In the genomic region with DNA sequence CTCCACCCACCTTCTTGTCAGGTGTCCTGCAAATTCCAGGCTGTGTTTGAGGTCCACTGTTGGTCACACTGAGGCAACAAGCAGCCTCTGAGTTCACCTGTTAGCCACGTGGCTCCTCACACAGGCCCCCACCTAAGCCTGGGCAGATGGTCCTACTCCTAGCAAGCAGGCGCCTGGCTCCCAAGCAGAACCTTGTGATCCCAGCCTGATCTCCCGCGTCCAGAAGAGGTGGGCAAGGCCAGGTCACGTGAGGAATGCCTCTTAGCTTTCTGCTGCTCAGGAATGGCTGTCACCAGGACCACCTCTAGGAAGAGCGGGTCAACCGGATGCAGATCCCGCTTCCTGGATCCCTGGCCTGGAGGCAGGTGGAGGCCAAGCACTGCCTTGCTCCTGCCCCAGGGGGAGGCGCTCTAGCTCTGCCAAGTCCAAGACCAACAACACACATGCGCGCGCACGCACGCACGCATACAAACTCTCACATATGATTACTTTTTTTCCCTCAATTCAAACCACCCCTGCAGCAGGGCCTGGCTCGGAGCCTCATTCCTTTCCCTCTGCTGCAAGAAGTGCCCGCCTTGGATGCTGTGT, we compare ENCODE assay signal across 1 cellular context.
TF ChIP-seq lines count a peak whose summit lies in the region.

No MANE protein-coding gene starts in this region.

TF ChIP-seq in endothelial cell of umbilical vein, 7 proteins besides CTCF, POLR2A, EP300 and RAD21:
- no peak for TF ChIP-seq GATA2 (IDR thresholded peaks at IDR 0.05; ENCODE audit: insufficient read depth, insufficient read length, low read depth, low read length)
- TF ChIP-seq, protein P1, sequence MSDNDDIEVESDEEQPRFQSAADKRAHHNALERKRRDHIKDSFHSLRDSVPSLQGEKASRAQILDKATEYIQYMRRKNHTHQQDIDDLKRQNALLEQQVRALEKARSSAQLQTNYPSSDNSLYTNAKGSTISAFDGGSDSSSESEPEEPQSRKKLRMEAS (IDR thresholded peaks at IDR 0.05; ENCODE audit: insufficient read depth, insufficient read length) = no peak
- no peak for TF ChIP-seq JUN (IDR thresholded peaks at IDR 0.05; ENCODE audit: borderline replicate concordance, insufficient read depth, insufficient read length, low read depth)
- TF ChIP-seq POLR2AphosphoS5 (IDR thresholded peaks at IDR 0.05; ENCODE audit: insufficient read depth, low read depth, low read length) = no peak
- no peak for TF ChIP-seq FOS (IDR thresholded peaks at IDR 0.05; ENCODE audit: borderline replicate concordance, insufficient read depth, low read length)
- TF ChIP-seq MYC (IDR thresholded peaks at IDR 0.05; ENCODE audit: low read depth, low read length) = no peak
- no peak for TF ChIP-seq EZH2 (IDR thresholded peaks at IDR 0.05; ENCODE audit: borderline replicate concordance, low read depth, low read length, severe bottlenecking)
TF ChIP-seq in endothelial cell of umbilical vein: peak in this region for 0.
